ENCODE assay signal across 21 cellular contexts in the genomic region with DNA sequence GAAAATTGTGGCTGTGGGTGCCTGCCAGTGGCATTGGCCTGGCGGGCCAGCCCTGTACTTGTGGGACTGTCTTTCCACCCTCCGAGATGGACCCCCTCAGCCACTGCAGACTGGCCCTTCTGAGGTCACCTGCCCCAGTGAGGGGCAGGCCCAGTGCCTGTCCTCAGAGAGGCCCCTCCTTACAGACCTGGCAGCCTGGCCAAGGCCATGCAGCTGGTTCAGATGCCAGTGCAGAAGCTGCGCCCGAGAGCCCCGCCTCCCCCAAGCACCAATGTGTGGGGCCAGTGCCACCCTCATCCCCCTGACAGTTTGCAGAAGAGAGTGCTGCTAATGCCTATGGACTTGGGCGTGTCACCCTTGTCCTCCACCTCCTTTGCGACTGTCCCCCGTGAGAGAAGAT.
"Had no signal": no experiment of that assay in that cellular context is flagged by ENCODE, and none has a peak within 500 bp of the region (broad histone marks: within the 10 kb centered on the region; RNA-seq: fewer than 3 reads in every experiment).

No MANE protein-coding gene starts in this region.

- FAIRE-seq: endometrium, pancreas had no signal

- H3K4me3 ChIP-seq: ascending aorta, coronary artery, pancreas, sigmoid colon, stomach had no signal

- H3K27me3 Mint-ChIP-seq: activated CD4-positive, alpha-beta memory T cell treated with anti-CD3 and anti-CD28 coated beads, Interleukin-2, amount 10 ng/mL, durations not matched to agents 7 days and 5 days; activated CD8-positive, alpha-beta memory T cell treated with anti-CD3 and anti-CD28 coated beads, Interleukin-2, amount 10 ng/mL, durations not matched to agents 7 days and 5 days; activated naive CD4-positive, alpha-beta T cell treated with anti-CD3 and anti-CD28 coated beads, Interleukin-2, amount 10 ng/mL, durations not matched to agents 7 days and 5 days; memory B cell; naive B cell; type B pancreatic cell had no signal

- ATAC-seq: activated CD8-positive, alpha-beta memory T cell treated with anti-CD3 and anti-CD28 coated beads, Interleukin-2, amount 10 ng/mL, durations not matched to agents 7 days and 5 days; activated T-cell treated with anti-CD3 and anti-CD28 coated beads, Interleukin-2, amount 50 U/mL, for 4 hours had no signal

- H3K27me3 ChIP-seq: ascending aorta, pancreas, sigmoid colon, stomach had no signal

- H3K27ac Mint-ChIP-seq: activated CD4-positive, alpha-beta memory T cell treated with anti-CD3 and anti-CD28 coated beads, Interleukin-2, amount 10 ng/mL, durations not matched to agents 7 days and 5 days; activated CD8-positive, alpha-beta memory T cell treated with anti-CD3 and anti-CD28 coated beads, Interleukin-2, amount 10 ng/mL, durations not matched to agents 7 days and 5 days; activated naive CD4-positive, alpha-beta T cell treated with anti-CD3 and anti-CD28 coated beads, Interleukin-2, amount 10 ng/mL, durations not matched to agents 7 days and 5 days; memory B cell; naive B cell; type B pancreatic cell had no signal

- H3K9ac ChIP-seq: SK-N-SH had no signal

- H3K4me1 Mint-ChIP-seq: activated CD4-positive, alpha-beta memory T cell treated with anti-CD3 and anti-CD28 coated beads, Interleukin-2, amount 10 ng/mL, durations not matched to agents 7 days and 5 days; activated CD8-positive, alpha-beta memory T cell treated with anti-CD3 and anti-CD28 coated beads, Interleukin-2, amount 10 ng/mL, durations not matched to agents 7 days and 5 days; activated naive CD4-positive, alpha-beta T cell treated with anti-CD3 and anti-CD28 coated beads, Interleukin-2, amount 10 ng/mL, durations not matched to agents 7 days and 5 days; memory B cell had no signal

- H3K4me1 ChIP-seq: ascending aorta, pancreas, sigmoid colon, stomach had no signal

- H3K27ac ChIP-seq: ascending aorta, coronary artery, pancreas, sigmoid colon, stomach had no signal

- H3K9me3 Mint-ChIP-seq: activated T-cell treated with anti-CD3 and anti-CD28 coated beads, Interleukin-2, amount 50 U/mL, for 4 hours; memory B cell; type B pancreatic cell had no signal

- H3K4me2 ChIP-seq: SK-N-SH had no signal

- H3K4me3 Mint-ChIP-seq: activated CD4-positive, alpha-beta memory T cell treated with anti-CD3 and anti-CD28 coated beads, Interleukin-2, amount 10 ng/mL, durations not matched to agents 7 days and 5 days; activated CD8-positive, alpha-beta memory T cell treated with anti-CD3 and anti-CD28 coated beads, Interleukin-2, amount 10 ng/mL, durations not matched to agents 7 days and 5 days; activated naive CD4-positive, alpha-beta T cell treated with anti-CD3 and anti-CD28 coated beads, Interleukin-2, amount 10 ng/mL, durations not matched to agents 7 days and 5 days; activated T-cell treated with anti-CD3 and anti-CD28 coated beads, Interleukin-2, amount 50 U/mL, for 4 hours; memory B cell; naive B cell; type B pancreatic cell had no signal

- H3K9me3 ChIP-seq: pancreas, sigmoid colon, SK-N-SH had no signal

- DNase-seq: activated CD4-positive, alpha-beta memory T cell treated with anti-CD3 and anti-CD28 coated beads, Interleukin-2, amount 10 ng/mL, durations not matched to agents 7 days and 5 days; activated CD4-positive, alpha-beta T cell treated with anti-CD3 and anti-CD28 coated beads for 48 hours; activated CD4-positive, CD25-positive, alpha-beta regulatory T cell; activated CD8-positive, alpha-beta memory T cell treated with anti-CD3 and anti-CD28 coated beads, Interleukin-2, amount 10 ng/mL, durations not matched to agents 7 days and 5 days; activated naive CD4-positive, alpha-beta T cell treated with anti-CD3 and anti-CD28 coated beads, Interleukin-2, amount 10 ng/mL, durations not matched to agents 7 days and 5 days; activated T-cell treated with anti-CD3 and anti-CD28 coated beads, Interleukin-2, amount 50 U/mL, for 4 hours; erythroblast; foreskin melanocyte; glutamatergic neuron; naive B cell; pancreas; sigmoid colon; SK-N-SH; stomach; T-helper 1 cell; T1000 had no signal
